In the genomic region with DNA sequence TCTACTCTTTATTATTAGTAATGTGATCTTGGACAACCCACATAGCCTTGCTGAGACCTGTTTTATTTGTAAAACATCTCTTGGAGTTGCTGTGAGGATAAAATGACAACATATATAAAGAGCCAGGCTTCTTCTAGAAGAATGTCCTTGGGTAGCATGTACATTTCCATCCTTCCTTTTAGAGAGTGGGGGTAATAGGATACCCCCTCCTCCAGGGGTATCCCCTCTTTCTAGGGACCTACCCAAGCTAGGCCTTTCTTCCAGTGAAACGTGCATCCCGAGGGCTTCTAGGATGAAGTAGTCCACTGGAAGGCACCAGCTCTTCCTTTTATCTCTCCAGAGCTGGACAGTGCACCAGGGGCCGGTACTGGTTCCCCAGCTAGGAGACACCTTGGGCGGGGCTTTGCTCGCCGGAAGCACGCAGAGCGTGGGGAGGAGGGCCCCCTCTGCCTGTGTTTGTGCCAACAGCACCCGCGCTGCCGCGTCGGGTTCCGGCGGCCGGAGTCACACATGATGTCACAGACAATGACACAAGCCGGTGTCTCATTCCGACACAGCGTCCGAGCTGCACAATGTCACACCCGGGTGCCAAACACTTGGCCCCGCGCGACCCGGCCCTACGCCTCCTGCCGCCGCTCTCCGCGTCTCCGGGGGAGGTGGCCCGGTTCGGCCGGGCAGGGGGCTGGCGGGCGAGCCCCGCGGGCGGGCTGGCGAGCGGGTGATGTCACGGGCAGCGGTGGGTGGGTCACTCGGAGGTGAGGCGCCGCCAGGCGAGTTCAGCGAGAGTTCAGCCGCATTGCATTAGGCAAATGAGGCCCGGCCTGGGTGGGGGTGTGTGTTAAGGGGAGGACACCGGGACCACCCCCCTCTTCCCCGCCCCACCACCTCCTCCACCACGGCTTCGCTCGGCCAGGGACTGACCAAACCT, we compare ENCODE assay signal across 8 cellular contexts. TPM values are rescaled to one million over a fixed set of nuclear protein-coding genes. Genes with fewer than 3 reads are reported as not detected.
DNase-seq lines count a peak whose midpoint lies in the region; ATAC-seq and TF ChIP-seq lines count a peak whose summit lies in the region.

No MANE protein-coding gene starts in this region.

- H3K4me3 ChIP-seq in AG04449 (ENCODE audit: low read depth, low read length): peak overlapping the region; percentile 62
- peak overlapping the region; percentile 59 for H3K4me3 ChIP-seq in neuron (ENCODE audit: low read length)

- POLR2A ChIA-PET in AG04449 (lab: Yijun Ruan, JAX): no interaction called here

- TF ChIP-seq CTCF in AG04449 (IDR thresholded peaks at IDR 0.05; ENCODE audit: insufficient read depth, low read length, missing control alignments) (no peak), foreskin keratinocyte (conservative IDR thresholded peaks at IDR 0.05) (peak; percentile 35)

- DNase-seq in AG04449 (ENCODE audit: low read depth, low spot score): no peak
- peak; percentile 90 for DNase-seq in activated gamma-delta T cell (lab: John Stamatoyannopoulos, UW)
- peak; percentile 20 to 32 for DNase-seq in foreskin keratinocyte
- DNase-seq in substantia nigra (lab: John Stamatoyannopoulos, UW): peak in 37 of 49 donors; percentile 20 to 97 (median 49)

- H3K4me1 ChIP-seq in foreskin keratinocyte (peaks cover 28% of the 10 kb centered on the region), neuron (ENCODE audit: insufficient read depth, low read length) (peaks cover 36% of the 10 kb centered on the region)

- peak overlapping the region; percentile 41 for H2AFZ ChIP-seq in neuron (ENCODE audit: low read depth, low read length)

- CTCF ChIA-PET in AG04449 (lab: Yijun Ruan, JAX): interaction anchor here (1.6 to 23.6 kb wide), 3 partner anchors 13 to 36 kb away, joined by 4 to 649 read pairs (median 79); a partner anchor contains a TSS

- no peak overlapping the region for H3K27ac ChIP-seq in foreskin keratinocyte
- H3K27ac ChIP-seq in substantia nigra (ENCODE audit: low read depth, low read length, poor library complexity, severe bottlenecking): peak overlapping the region; percentile 46

- ATAC-seq in GM19025 (IDR thresholded peaks at IDR 0.05; ENCODE audit: low read depth, unreplicated experiment): peak; percentile 79
- ATAC-seq in HG03442 (IDR thresholded peaks at IDR 0.05; ENCODE audit: unreplicated experiment): peak; percentile 60
- peak; percentile 33 for ATAC-seq in foreskin keratinocyte

- H3K36me3 ChIP-seq in neuron (ENCODE audit: insufficient read depth, low read length): no peaks in the 10 kb centered on the region

- no peaks in the 10 kb centered on the region for H3K9me3 ChIP-seq in neuron (ENCODE audit: low read length)

- H3K27me3 ChIP-seq in foreskin keratinocyte (no peaks in the 10 kb centered on the region), neuron (ENCODE audit: insufficient read depth, low read length) (no peaks in the 10 kb centered on the region)

TF ChIP-seq in PFSK-1, 5 proteins besides CTCF, POLR2A, EP300 and RAD21:
- TF ChIP-seq TAF1 (IDR thresholded peaks at IDR 0.05; ENCODE audit: borderline replicate concordance, insufficient read depth, low read length) (peak; percentile 40; the same call in 1 of the 2 replicates), SIN3A (IDR thresholded peaks at IDR 0.05; ENCODE audit: borderline replicate concordance, insufficient read depth, low read length) (peak; percentile 85; the same call in 1 of the 2 replicates), POLR2AphosphoS5 (IDR thresholded peaks at IDR 0.05; ENCODE audit: low read depth, low read length) (no peak; the same call in 1 of the 2 replicates), FOXP2 (optimal IDR thresholded peaks at IDR 0.05; ENCODE audit: borderline replicate concordance, extremely low read depth, extremely low read length, insufficient read depth) (peak; percentile 98)
- TF ChIP-seq, protein P1, sequence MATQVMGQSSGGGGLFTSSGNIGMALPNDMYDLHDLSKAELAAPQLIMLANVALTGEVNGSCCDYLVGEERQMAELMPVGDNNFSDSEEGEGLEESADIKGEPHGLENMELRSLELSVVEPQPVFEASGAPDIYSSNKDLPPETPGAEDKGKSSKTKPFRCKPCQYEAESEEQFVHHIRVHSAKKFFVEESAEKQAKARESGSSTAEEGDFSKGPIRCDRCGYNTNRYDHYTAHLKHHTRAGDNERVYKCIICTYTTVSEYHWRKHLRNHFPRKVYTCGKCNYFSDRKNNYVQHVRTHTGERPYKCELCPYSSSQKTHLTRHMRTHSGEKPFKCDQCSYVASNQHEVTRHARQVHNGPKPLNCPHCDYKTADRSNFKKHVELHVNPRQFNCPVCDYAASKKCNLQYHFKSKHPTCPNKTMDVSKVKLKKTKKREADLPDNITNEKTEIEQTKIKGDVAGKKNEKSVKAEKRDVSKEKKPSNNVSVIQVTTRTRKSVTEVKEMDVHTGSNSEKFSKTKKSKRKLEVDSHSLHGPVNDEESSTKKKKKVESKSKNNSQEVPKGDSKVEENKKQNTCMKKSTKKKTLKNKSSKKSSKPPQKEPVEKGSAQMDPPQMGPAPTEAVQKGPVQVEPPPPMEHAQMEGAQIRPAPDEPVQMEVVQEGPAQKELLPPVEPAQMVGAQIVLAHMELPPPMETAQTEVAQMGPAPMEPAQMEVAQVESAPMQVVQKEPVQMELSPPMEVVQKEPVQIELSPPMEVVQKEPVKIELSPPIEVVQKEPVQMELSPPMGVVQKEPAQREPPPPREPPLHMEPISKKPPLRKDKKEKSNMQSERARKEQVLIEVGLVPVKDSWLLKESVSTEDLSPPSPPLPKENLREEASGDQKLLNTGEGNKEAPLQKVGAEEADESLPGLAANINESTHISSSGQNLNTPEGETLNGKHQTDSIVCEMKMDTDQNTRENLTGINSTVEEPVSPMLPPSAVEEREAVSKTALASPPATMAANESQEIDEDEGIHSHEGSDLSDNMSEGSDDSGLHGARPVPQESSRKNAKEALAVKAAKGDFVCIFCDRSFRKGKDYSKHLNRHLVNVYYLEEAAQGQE (IDR thresholded peaks at IDR 0.05; ENCODE audit: insufficient read depth in 1 of 2, low read depth in 2 of 2, low read length in 2 of 2): peak; percentile 66 to 84
TF ChIP-seq in PFSK-1: peak in this region for 4.

RNA-seq across cellular contexts. Expression of a gene that starts 23.4 kb away (rescaled TPM):
- not detected for polyA plus RNA-seq in PFSK-1 (2012; ENCODE audit: insufficient read length, low read depth)
- not detected in 2 replicates for total RNA-seq in foreskin keratinocyte
- not detected in 2 replicates for polyA plus RNA-seq in foreskin keratinocyte

RNA-seq across cellular contexts. Expression of a gene that starts 32.2 kb away (rescaled TPM):
- 57.6 TPM for polyA plus RNA-seq in PFSK-1 (2012; ENCODE audit: insufficient read length, low read depth)
- 26.4 and 28.4 TPM in 2 replicates for total RNA-seq in foreskin keratinocyte
- polyA plus RNA-seq in foreskin keratinocyte: 21.6 and 22.4 TPM in 2 replicates

RNA-seq across cellular contexts. Expression of a gene that starts 53.5 kb away (rescaled TPM):
- 39.0 TPM for polyA plus RNA-seq in PFSK-1 (2012; ENCODE audit: insufficient read length, low read depth)
- total RNA-seq in foreskin keratinocyte: 60.7 and 68.9 TPM in 2 replicates
- 31.9 and 41.0 TPM in 2 replicates for polyA plus RNA-seq in foreskin keratinocyte
